1 cellular context compared by ENCODE assay signal in the genomic region with DNA sequence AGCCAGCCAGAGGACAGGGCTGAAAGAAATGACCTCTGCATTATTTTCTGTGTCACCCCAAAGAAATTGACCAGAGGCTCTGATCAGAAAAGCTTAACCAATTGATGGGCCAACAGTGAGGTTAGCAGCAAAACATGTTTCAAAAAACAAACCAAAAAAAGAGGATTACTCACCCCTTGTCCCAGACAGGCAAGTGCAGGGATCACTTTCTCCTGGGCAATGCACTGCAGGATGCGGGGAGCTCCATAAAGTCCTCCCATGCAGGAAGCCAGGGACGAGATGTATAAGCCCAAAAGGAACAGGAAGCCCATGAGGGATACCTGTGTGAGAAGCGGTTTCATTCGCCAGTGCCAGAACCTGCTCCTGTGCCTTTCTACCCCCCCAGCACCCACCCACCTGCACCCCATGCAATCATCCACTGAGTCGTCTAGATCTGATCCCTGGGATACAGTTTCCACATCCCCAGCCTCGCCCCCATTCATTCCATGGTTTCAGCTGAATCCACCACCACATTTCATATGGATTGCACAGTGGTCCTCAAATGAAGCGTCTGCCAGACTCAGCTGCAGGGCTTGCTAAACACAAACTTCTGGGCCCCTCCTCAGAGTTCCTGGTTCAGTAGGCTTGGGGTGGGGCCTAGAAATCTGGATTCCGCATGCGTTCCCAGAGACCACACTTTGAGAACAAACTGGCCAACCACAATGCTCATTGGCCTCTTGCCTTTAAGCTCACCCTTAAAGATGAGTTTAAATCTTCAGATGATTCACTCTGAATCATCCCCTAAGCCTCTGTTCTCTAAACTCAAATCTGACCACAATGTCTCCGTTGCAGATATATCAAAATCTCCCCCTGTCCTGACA.
TF ChIP-seq lines count a peak whose summit lies in the region.

No MANE protein-coding gene starts in this region.

TF ChIP-seq in endothelial cell of umbilical vein, 7 proteins besides CTCF, POLR2A, EP300 and RAD21:
- TF ChIP-seq FOS (IDR thresholded peaks at IDR 0.05; ENCODE audit: borderline replicate concordance, insufficient read depth, low read length): peak; percentile 74
- TF ChIP-seq JUN (IDR thresholded peaks at IDR 0.05; ENCODE audit: borderline replicate concordance, insufficient read depth, insufficient read length, low read depth): no peak
- TF ChIP-seq EZH2 (IDR thresholded peaks at IDR 0.05; ENCODE audit: borderline replicate concordance, low read depth, low read length, severe bottlenecking): no peak
- TF ChIP-seq GATA2 (IDR thresholded peaks at IDR 0.05; ENCODE audit: insufficient read depth, insufficient read length, low read depth, low read length): peak; percentile 14
- TF ChIP-seq POLR2AphosphoS5 (IDR thresholded peaks at IDR 0.05; ENCODE audit: insufficient read depth, low read depth, low read length): no peak
- no peak for TF ChIP-seq MAX (IDR thresholded peaks at IDR 0.05; ENCODE audit: insufficient read depth, insufficient read length)
- TF ChIP-seq MYC (IDR thresholded peaks at IDR 0.05; ENCODE audit: low read depth, low read length): no peak
